Comparison of ENCODE assay signal across 8 cellular contexts in genomic region chr16:14501331-14502255, GRCh38.
DNase-seq lines count a peak whose midpoint lies in the region; ATAC-seq and TF ChIP-seq lines count a peak whose summit lies in the region.

No MANE protein-coding gene starts in this region.

- H3K27me3 ChIP-seq in DND-41 (ENCODE audit: insufficient read depth, low read length, poor library complexity) (no peaks in the 10 kb centered on the region), parathyroid adenoma (ENCODE audit: control insufficient read depth, insufficient read depth, low read length) (no peaks in the 10 kb centered on the region)

- no peak overlapping the region for H3K4me3 Mint-ChIP-seq in activated naive CD8-positive, alpha-beta T cell treated with anti-CD3 and anti-CD28 coated beads for 36 hours

- H3K4me1 ChIP-seq in DND-41 (ENCODE audit: insufficient read depth, low read length) (no peaks in the 10 kb centered on the region), parathyroid adenoma (peaks cover 53% of the 10 kb centered on the region)

- H3K27ac ChIP-seq in DND-41 (ENCODE audit: low read length) (no peak overlapping the region), parathyroid adenoma (peak overlapping the region; percentile 46)

- intact Hi-C loops in head of caudate nucleus (cut with DNase I), result no loop called here

- no peaks in the 10 kb centered on the region for H3K27me3 Mint-ChIP-seq in activated naive CD8-positive, alpha-beta T cell treated with anti-CD3 and anti-CD28 coated beads for 36 hours

- DNase-seq in DND-41 (no peak), NCI-H1105 (lab: John Stamatoyannopoulos, UW) (peak; percentile 82), head of caudate nucleus (peak; percentile 49 to 91 (median 79))
- DNase-seq in activated naive CD8-positive, alpha-beta T cell treated with anti-CD3 and anti-CD28 coated beads for 36 hours, result peak; percentile 9
- DNase-seq in activated CD4-positive, alpha-beta T cell treated with anti-CD3 and anti-CD28 coated beads for 48 hours, result no peak

- no peaks in the 10 kb centered on the region for H3K9me3 Mint-ChIP-seq in activated naive CD8-positive, alpha-beta T cell treated with anti-CD3 and anti-CD28 coated beads for 36 hours

- H3K9me3 ChIP-seq in DND-41 (ENCODE audit: insufficient read depth, low read length, severe bottlenecking), result no peaks in the 10 kb centered on the region
- no peaks in the 10 kb centered on the region for H3K9me3 ChIP-seq in parathyroid adenoma (ENCODE audit: control insufficient read depth, low read length)

- H3K4me2 ChIP-seq in DND-41 (ENCODE audit: insufficient read depth, low read length), result no peak overlapping the region
- H3K4me2 ChIP-seq in parathyroid adenoma (ENCODE audit: low read length), result peak overlapping the region; percentile 11

- no peak overlapping the region for H3K9ac ChIP-seq in DND-41 (ENCODE audit: low read depth, low read length)
- H3K9ac ChIP-seq in parathyroid adenoma, result no peak overlapping the region

- TF ChIP-seq CTCF in DND-41 (IDR thresholded peaks at IDR 0.05; ENCODE audit: borderline replicate concordance, extremely low read depth, low read length, poor library complexity, severe bottlenecking) (no peak), parathyroid adenoma (IDR thresholded peaks at IDR 0.05) (no peak)

- no peak overlapping the region for H2AFZ ChIP-seq in DND-41 (ENCODE audit: low read depth, low read length)
- peak overlapping the region; percentile 27 for H2AFZ ChIP-seq in parathyroid adenoma

- H3K36me3 ChIP-seq in DND-41 (ENCODE audit: insufficient read depth, low read length) (no peaks in the 10 kb centered on the region), parathyroid adenoma (ENCODE audit: control insufficient read depth, insufficient read depth, low read length) (no peaks in the 10 kb centered on the region)

- ATAC-seq in DND-41 (ENCODE audit: insufficient read depth, low read depth) (peak; percentile 44; the same call in 1 of the 3 replicates), GM21381 (IDR thresholded peaks at IDR 0.05; ENCODE audit: unreplicated experiment) (no peak), HG03025 (IDR thresholded peaks at IDR 0.05; ENCODE audit: low FRiP score, unreplicated experiment) (no peak)

- H3K36me3 Mint-ChIP-seq in activated naive CD8-positive, alpha-beta T cell treated with anti-CD3 and anti-CD28 coated beads for 36 hours, result no peaks in the 10 kb centered on the region

- H3K79me2 ChIP-seq in DND-41 (ENCODE audit: insufficient read depth, low read length) (no peaks in the 10 kb centered on the region), parathyroid adenoma (peaks cover 12% of the 10 kb centered on the region)

- H3K4me3 ChIP-seq in DND-41 (ENCODE audit: low read depth in 1 of 2, low read length in 2 of 2) (no peak overlapping the region), parathyroid adenoma (ENCODE audit: low read depth, low read length) (no peak overlapping the region)

- no peak overlapping the region for H3K27ac Mint-ChIP-seq in activated naive CD8-positive, alpha-beta T cell treated with anti-CD3 and anti-CD28 coated beads for 36 hours

- H3K4me1 Mint-ChIP-seq in activated naive CD8-positive, alpha-beta T cell treated with anti-CD3 and anti-CD28 coated beads for 36 hours, result peaks cover 24% of the 10 kb centered on the region

- peaks cover 8% of the 10 kb centered on the region; the same call in 1 of the 2 replicates for H4K20me1 ChIP-seq in DND-41 (ENCODE audit: insufficient read depth, low read length)

Comparison
In these comparisons a context has a peak if more than half of its experiments do, and no peak if none do; other contexts are left out.
1. DNase-seq: peak in NCI-H1105 (single experiment), activated naive CD8-positive, alpha-beta T cell treated with anti-CD3 and anti-CD28 coated beads for 36 hours (single experiment) and head of caudate nucleus (42 of 42); none in DND-41 (single experiment) and activated CD4-positive, alpha-beta T cell treated with anti-CD3 and anti-CD28 coated beads for 48 hours (single experiment).